In the genomic region with DNA sequence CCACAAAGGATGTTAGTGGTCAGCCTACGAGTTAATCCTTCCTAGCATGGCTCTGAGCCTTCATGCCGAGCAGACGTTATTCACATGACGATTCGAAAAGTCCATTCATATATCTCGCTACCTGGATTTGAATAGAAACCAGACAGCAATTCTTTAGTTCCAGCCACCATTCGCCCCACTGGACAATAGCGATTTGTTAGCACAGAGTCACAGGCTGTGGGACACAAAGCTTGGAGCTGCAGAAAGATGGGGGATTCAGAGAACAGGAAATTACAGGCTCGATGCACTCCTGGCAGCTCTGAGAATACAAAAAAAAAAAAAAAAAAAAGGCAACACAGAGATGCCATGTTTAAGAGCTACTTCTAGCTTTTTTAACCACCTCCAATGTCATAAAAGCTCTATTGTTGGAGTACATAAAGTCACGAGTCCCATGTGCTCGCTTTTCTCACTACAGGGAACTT, we compare ENCODE assay signal across 8 cellular contexts.
DNase-seq lines count a peak whose midpoint lies in the region; ATAC-seq and TF ChIP-seq lines count a peak whose summit lies in the region.

No MANE protein-coding gene starts in this region.

- CTCF ChIA-PET in IMR-90 (lab: Yijun Ruan, JAX) = interaction anchor here (0.6 to 1.5 kb wide), 5 partner anchors 14 to 109 kb away, joined by 3 to 6 read pairs (median 3); no protein-coding TSS in a partner anchor

- peak overlapping the region; percentile 96 for H2BK5ac ChIP-seq in IMR-90 (ENCODE audit: low read depth, low read length, poor library complexity, severe bottlenecking)

- H3K9ac ChIP-seq in IMR-90 (ENCODE audit: low read depth, low read length) = peak overlapping the region; percentile 92

- TF ChIP-seq RAD21 in IMR-90 (IDR thresholded peaks at IDR 0.05; ENCODE audit: low read length) = no peak

- peak overlapping the region; percentile 90 for H2AK9ac ChIP-seq in IMR-90 (replicated peaks; ENCODE audit: low read depth, low read length, poor library complexity)

- H4K5ac ChIP-seq in IMR-90 (ENCODE audit: low read depth, low read length) = peak overlapping the region; percentile 93

- peak overlapping the region; percentile 90 for H3K4me2 ChIP-seq in IMR-90 (ENCODE audit: low read depth, low read length)

- H3K27me3 Mint-ChIP-seq in mesothelial cell of epicardium (ENCODE audit: low read depth) = no peaks in the 10 kb centered on the region

- H3K18ac ChIP-seq in IMR-90 (ENCODE audit: low read depth, low read length) = peak overlapping the region; percentile 90

- H2AFZ ChIP-seq in IMR-90 (replicated peaks; ENCODE audit: low read length, poor library complexity) = peak overlapping the region; percentile 91

- TF ChIP-seq POLR2A in IMR-90 (IDR thresholded peaks at IDR 0.05; ENCODE audit: low read depth, low read length) = peak; percentile 50; the same call in 1 of the 2 replicates

- peak overlapping the region; percentile 57 for H3K4me3 ChIP-seq in IMR-90 (ENCODE audit: insufficient read depth, low read depth, low read length)
- peak overlapping the region; percentile 77 for H3K4me3 ChIP-seq in SJCRH30
- H3K4me3 ChIP-seq in urinary bladder (ENCODE audit: low read depth, low read length) = peak overlapping the region; percentile 17

- peaks cover 46% of the 10 kb centered on the region for H3K4me1 Mint-ChIP-seq in mesothelial cell of epicardium

- H4K20me1 ChIP-seq in IMR-90 (ENCODE audit: insufficient read depth, low read length) = no peaks in the 10 kb centered on the region

- TF ChIP-seq CTCF in IMR-90 (conservative IDR thresholded peaks at IDR 0.05; ENCODE audit: low read depth, low read length) = no peak
- no peak for TF ChIP-seq CTCF in mesothelial cell of epicardium (IDR thresholded peaks at IDR 0.05; ENCODE audit: unreplicated experiment)

- dilution Hi-C loops in IMR-90 (cut with HindIII; ENCODE audit: low sequenced_read_pairs, unreplicated experiment) = no loop called here

- H3K23ac ChIP-seq in IMR-90 (ENCODE audit: low read depth, low read length) = peak overlapping the region; percentile 96

- peaks cover 5% of the 10 kb centered on the region for H3K9me3 Mint-ChIP-seq in mesothelial cell of epicardium

- peak overlapping the region; percentile 93 for H3K4me3 Mint-ChIP-seq in mesothelial cell of epicardium

- H4K8ac ChIP-seq in IMR-90 (ENCODE audit: low read depth in 2 of 2, low read length in 2 of 2) = peak overlapping the region; percentile 59 to 98

- peaks cover 7% of the 10 kb centered on the region for H3K36me3 Mint-ChIP-seq in mesothelial cell of epicardium

- peaks cover 11 to 50% of the 10 kb centered on the region in 2 experiments for H3K79me1 ChIP-seq in IMR-90 (ENCODE audit: low read depth in 1 of 2, low read length in 2 of 2)

- BruUV-seq in IMR-90 (replicated peaks; lab: Mats Ljungman, UMichigan) = no TSS peak

- peak overlapping the region; percentile 78 for H2AK5ac ChIP-seq in IMR-90 (ENCODE audit: low read depth, low read length)

- peak overlapping the region; percentile 88 for H2BK20ac ChIP-seq in IMR-90 (ENCODE audit: low read depth, low read length)

- H3K14ac ChIP-seq in IMR-90 (replicated peaks; ENCODE audit: low read depth, low read length) = peak overlapping the region; percentile 100

- H3K4me1 ChIP-seq in IMR-90 (ENCODE audit: control insufficient read depth, insufficient read depth, low read length) = peaks cover 12% of the 10 kb centered on the region
- H3K4me1 ChIP-seq in SJCRH30 = peaks cover 20% of the 10 kb centered on the region
- H3K4me1 ChIP-seq in urinary bladder (ENCODE audit: insufficient read depth) = no peaks in the 10 kb centered on the region

- peaks cover 4% of the 10 kb centered on the region; the same call in 1 of the 2 replicates for H3K9me1 ChIP-seq in IMR-90 (ENCODE audit: insufficient read depth, low read length)

- peak overlapping the region; percentile 99 for H3K4ac ChIP-seq in IMR-90 (ENCODE audit: low read depth, low read length)

- H2BK120ac ChIP-seq in IMR-90 (ENCODE audit: low read depth, low read length) = peak overlapping the region; percentile 99

- H3K9me3 ChIP-seq in IMR-90 (ENCODE audit: control insufficient read depth, insufficient read depth, low read length) = no peaks in the 10 kb centered on the region
- no peaks in the 10 kb centered on the region for H3K9me3 ChIP-seq in SJCRH30 (replicated peaks)

- intact Hi-C loops in IMR-90 (cut with micrococcal nuclease) = no loop called here

- peak overlapping the region; percentile 100 for H3K56ac ChIP-seq in IMR-90 (ENCODE audit: extremely low read depth, insufficient read depth, low read length)

- peak overlapping the region; percentile 95 for H3K27ac ChIP-seq in IMR-90 (ENCODE audit: insufficient read depth, low read length)
- peak overlapping the region; percentile 98 for H3K27ac ChIP-seq in SJCRH30
- no peak overlapping the region for H3K27ac ChIP-seq in urinary bladder (ENCODE audit: low read depth)

- POLR2A ChIA-PET in IMR-90 (lab: Charles Lee; ENCODE audit: unreplicated experiment) = interaction anchor here (0.5 to 0.7 kb wide), 6 partner anchors 11 to 85 kb away, joined by 3 to 12 read pairs (median 5); no protein-coding TSS in a partner anchor

- peak; percentile 34 for DNase-seq in DMS153 treated with DMSO at 0.1 percent for 48 hours (lab: John Stamatoyannopoulos, UW; ENCODE audit: unreplicated experiment)
- DNase-seq in IMR-90 = peak; percentile 61
- peak; percentile 81 to 92 for DNase-seq in SJCRH30
- DNase-seq in dermis microvascular lymphatic vessel endothelial cell (ENCODE audit: low read depth in 2 of 2) = peak; percentile 68 to 87
- peak in 1 of 2 experiments; percentile 41 for DNase-seq in mesothelial cell of epicardium (ENCODE audit: low spot score in 2 of 2, unreplicated experiment in 2 of 2)
- DNase-seq in T1000 (lab: John Stamatoyannopoulos, UW) = no peak

- no peaks in the 10 kb centered on the region for H3K36me3 ChIP-seq in IMR-90 (ENCODE audit: control insufficient read depth, insufficient read depth, low read length)
- H3K36me3 ChIP-seq in SJCRH30 = peaks cover 21% of the 10 kb centered on the region
- no peaks in the 10 kb centered on the region for H3K36me3 ChIP-seq in urinary bladder (ENCODE audit: insufficient read depth)

- H3K27me3 ChIP-seq in IMR-90 (ENCODE audit: control insufficient read depth, insufficient read depth, low read length) = no peaks in the 10 kb centered on the region
- no peaks in the 10 kb centered on the region for H3K27me3 ChIP-seq in SJCRH30

- H2BK15ac ChIP-seq in IMR-90 (ENCODE audit: low read depth, low read length) = peak overlapping the region; percentile 59; the same call in 2 of the 3 replicates

- 0% methylated on average over 3 of the region's 11 CpGs; no CpG with 5 or more reads in 1 of the 2 experiments for WGBS in IMR-90 (ENCODE audit: extremely low coverage in 2 of 2, insufficient read length in 1 of 2), 2 experiments
- 9% methylated on average over 11 of the region's 11 CpGs for WGBS in urinary bladder

- in situ Hi-C loops in IMR-90 (cut with MboI; ENCODE audit: low sequenced_read_pairs) = no loop called here

- ATAC-seq in IMR-90 (ENCODE audit: low read depth) = peak; percentile 8; the same call in 1 of the 2 replicates
- ATAC-seq in GM19035 (IDR thresholded peaks at IDR 0.05; ENCODE audit: unreplicated experiment) = no peak

- peak overlapping the region; percentile 98 for H4K91ac ChIP-seq in IMR-90 (ENCODE audit: insufficient read depth, low read depth, low read length)

- H3K27ac Mint-ChIP-seq in mesothelial cell of epicardium = peak overlapping the region; percentile 99

TF ChIP-seq in IMR-90, 13 proteins besides CTCF, POLR2A, EP300 and RAD21:
- TF ChIP-seq RFX5 (IDR thresholded peaks at IDR 0.05; ENCODE audit: low read depth, low read length) = no peak
- no peak for TF ChIP-seq CHD1 (IDR thresholded peaks at IDR 0.05; ENCODE audit: low read depth, low read length)
- TF ChIP-seq, protein P1, sequence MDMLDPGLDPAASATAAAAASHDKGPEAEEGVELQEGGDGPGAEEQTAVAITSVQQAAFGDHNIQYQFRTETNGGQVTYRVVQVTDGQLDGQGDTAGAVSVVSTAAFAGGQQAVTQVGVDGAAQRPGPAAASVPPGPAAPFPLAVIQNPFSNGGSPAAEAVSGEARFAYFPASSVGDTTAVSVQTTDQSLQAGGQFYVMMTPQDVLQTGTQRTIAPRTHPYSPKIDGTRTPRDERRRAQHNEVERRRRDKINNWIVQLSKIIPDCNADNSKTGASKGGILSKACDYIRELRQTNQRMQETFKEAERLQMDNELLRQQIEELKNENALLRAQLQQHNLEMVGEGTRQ (IDR thresholded peaks at IDR 0.05; ENCODE audit: low read depth, low read length) = no peak
- TF ChIP-seq BHLHE40 (IDR thresholded peaks at IDR 0.05; ENCODE audit: low read depth, low read length) = no peak
- no peak for TF ChIP-seq NFE2L2 (IDR thresholded peaks at IDR 0.05; ENCODE audit: low read depth, low read length)
- TF ChIP-seq FOS (IDR thresholded peaks at IDR 0.05; ENCODE audit: low read depth, low read length) = no peak
- no peak for TF ChIP-seq MAZ (IDR thresholded peaks at IDR 0.05; ENCODE audit: borderline replicate concordance, low read depth, low read length)
TF ChIP-seq in IMR-90: peak in this region for 0.

Comparison
In these comparisons a context has a peak if more than half of its experiments do, and no peak if none do; other contexts are left out.
1. H3K4me3 ChIP-seq: peak in every context shown above with its lines; median percentile 77 in SJCRH30; 57 in IMR-90; 17 in urinary bladder.